ENCODE assay signal across 21 cellular contexts in genomic region chr17:38566666-38567031, GRCh38.
"Had no signal": no experiment of that assay in that cellular context is flagged by ENCODE, and none has a peak within 500 bp of the region (broad histone marks: within the 10 kb centered on the region; RNA-seq: fewer than 3 reads in every experiment).

No MANE protein-coding gene starts in this region.

- ATAC-seq: foreskin keratinocyte; left colon; left ventricle myocardium superior; natural killer cell treated with Interleukin-12 subunit alpha and Interleukin-12 subunit beta and Interleukin-15 and Interleukin-18, amount 100 ng/mL, for 72 hours; sciatic nerve; stimulated activated memory B cell treated with anti-CD40 and anti-IgM and Interleukin-4, amounts not matched to agents 10 μg/mL and 1 μg/mL and 100 μg/mL, for 72 hours had no signal

- H3K79me2 ChIP-seq: hepatocyte, parathyroid adenoma had no signal

- DNase-seq: foreskin keratinocyte; head of caudate nucleus; kidney; left colon; left ventricle myocardium superior; mesenchymal stem cell; midbrain; spleen; stimulated activated CD4-positive, alpha-beta T cell treated with anti-CD3 and anti-CD28 coated beads, Interleukin-15, amount 100 ng/mL, for 24 hours; stimulated activated CD4-positive, alpha-beta T cell treated with anti-CD3 and anti-CD28 coated beads, Interleukin-1b, Interleukin-23, amount 100 ng/mL, for 48 hours; stimulated activated CD4-positive, alpha-beta T cell treated with anti-CD3 and anti-CD28 coated beads, Interleukin-4, amount 100 ng/mL, for 24 hours; stomach; thyroid gland; upper lobe of left lung; uterus had no signal

- H3K36me3 ChIP-seq: spleen, stomach, thyroid gland, upper lobe of left lung, uterus had no signal

- H3K27me3 ChIP-seq: uterus had no signal

- H3K27ac ChIP-seq: foreskin keratinocyte, hepatocyte, parathyroid adenoma, spleen, stomach, thyroid gland, upper lobe of left lung, uterus had no signal

- H3K36me3 Mint-ChIP-seq: natural killer cell treated with Interleukin-12 subunit alpha and Interleukin-12 subunit beta and Interleukin-15 and Interleukin-18, amount 100 ng/mL, for 72 hours; stimulated activated memory B cell treated with anti-CD40 and anti-IgM and Interleukin-4, amounts not matched to agents 10 μg/mL and 1 μg/mL and 100 μg/mL, for 72 hours had no signal

- H3K9me3 ChIP-seq: spleen, stomach, thyroid gland, upper lobe of left lung, uterus had no signal

- H3K9ac ChIP-seq: parathyroid adenoma had no signal

- H3K4me3 Mint-ChIP-seq: natural killer cell treated with Interleukin-12 subunit alpha and Interleukin-12 subunit beta and Interleukin-15 and Interleukin-18, amount 100 ng/mL, for 72 hours; stimulated activated memory B cell treated with anti-CD40 and anti-IgM and Interleukin-4, amounts not matched to agents 10 μg/mL and 1 μg/mL and 100 μg/mL, for 72 hours had no signal

- H3K4me1 ChIP-seq: foreskin keratinocyte, thyroid gland, uterus had no signal

- H3K9me3 Mint-ChIP-seq: natural killer cell treated with Interleukin-12 subunit alpha and Interleukin-12 subunit beta and Interleukin-15 and Interleukin-18, amount 100 ng/mL, for 72 hours; stimulated activated memory B cell treated with anti-CD40 and anti-IgM and Interleukin-4, amounts not matched to agents 10 μg/mL and 1 μg/mL and 100 μg/mL, for 72 hours had no signal

- H3K4me2 ChIP-seq: hepatocyte had no signal

- H2AFZ ChIP-seq: hepatocyte, parathyroid adenoma had no signal

- H3K27ac Mint-ChIP-seq: natural killer cell treated with Interleukin-12 subunit alpha and Interleukin-12 subunit beta and Interleukin-15 and Interleukin-18, amount 100 ng/mL, for 72 hours; stimulated activated memory B cell treated with anti-CD40 and anti-IgM and Interleukin-4, amounts not matched to agents 10 μg/mL and 1 μg/mL and 100 μg/mL, for 72 hours had no signal

- H3K4me3 ChIP-seq: hepatocyte, lung, spleen, stomach, thyroid gland, upper lobe of left lung, uterus had no signal
